In the genomic region with DNA sequence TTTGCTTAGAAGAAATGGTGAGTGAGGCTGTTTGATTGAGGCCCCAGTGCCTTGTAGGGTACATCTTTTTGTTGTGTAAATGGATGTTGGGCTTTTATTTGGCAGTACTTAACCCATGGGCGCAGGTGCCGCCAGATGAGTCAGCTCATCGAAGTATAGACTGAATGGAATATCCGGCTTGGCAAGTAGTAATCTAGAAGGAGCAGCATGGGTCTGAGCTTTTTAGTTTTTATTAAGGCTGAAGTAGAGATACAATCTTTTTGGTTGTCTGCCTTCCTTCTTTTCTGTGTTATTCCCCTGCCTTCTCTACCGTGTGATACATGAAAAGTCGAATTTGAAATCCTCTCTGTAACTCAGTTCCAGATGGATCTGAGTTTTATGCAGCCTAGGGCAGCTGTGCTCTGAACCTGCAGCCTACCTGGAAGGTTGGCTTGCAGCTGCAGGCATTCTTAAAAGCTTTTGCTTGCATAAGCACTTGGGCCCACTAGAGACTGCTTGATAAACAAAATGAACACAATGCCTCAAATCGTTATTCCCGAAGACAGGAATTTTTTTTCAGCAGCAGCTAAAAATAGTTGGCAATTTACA, we compare ENCODE assay signal across 10 cellular contexts.
DNase-seq lines count a peak whose midpoint lies in the region; ATAC-seq, FAIRE-seq and TF ChIP-seq lines count a peak whose summit lies in the region.
"Had no signal": no experiment of that assay in that cellular context is flagged by ENCODE, and none has a peak within 500 bp of the region (broad histone marks: within the 10 kb centered on the region; RNA-seq: fewer than 3 reads in every experiment).

No MANE protein-coding gene starts in this region.

- H3K36me3 Mint-ChIP-seq in HFFc6 (ENCODE audit: low read depth), result peaks cover 19% of the 10 kb centered on the region; the same call in 1 of the 2 replicates

- no peak overlapping the region; a peak in 1 of 7 replicates for H3K9ac ChIP-seq in H1 (replicated peaks in 1 of 4; ENCODE audit: extremely low read depth in 1 of 4, low read depth in 3 of 4, low read length in 3 of 4)
- no peak overlapping the region for H3K9ac ChIP-seq in trophoblast cell (ENCODE audit: low read length)

- H4K91ac ChIP-seq in H1 (replicated peaks; ENCODE audit: insufficient read length, low read length), result no peak overlapping the region
- H4K91ac ChIP-seq in trophoblast cell (ENCODE audit: low read depth, low read length), result no peak overlapping the region

- H3K27ac ChIP-seq in H1 (ENCODE audit: low read depth, low read length) (peak overlapping the region; percentile 74), trophoblast cell (ENCODE audit: low read depth, low read length) (no peak overlapping the region)

- H2BK15ac ChIP-seq in H1 (ENCODE audit: low read length), result no peak overlapping the region

- TF ChIP-seq CTCF in H1 (IDR thresholded peaks at IDR 0.05; ENCODE audit: control extremely low read depth in 1 of 3, insufficient read depth in 1 of 3, low read depth in 1 of 3, low read length in 3 of 3), result no peak
- no peak for TF ChIP-seq CTCF in HFFc6 (IDR thresholded peaks at IDR 0.05)

- H2BK20ac ChIP-seq in H1 (ENCODE audit: low read length), result 0 out of 2 replicates have a peak overlapping the region, but pooled peaks have one; percentile 49

- no peak overlapping the region for H3K14ac ChIP-seq in H1 (ENCODE audit: insufficient read length)
- no peak overlapping the region for H3K14ac ChIP-seq in trophoblast cell (ENCODE audit: low read length)

- H3K4ac ChIP-seq in H1 (replicated peaks; ENCODE audit: insufficient read length, low read depth, low read length) (no peak overlapping the region), trophoblast cell (ENCODE audit: low read depth, low read length) (no peak overlapping the region)

- peaks cover 0 to 19% (median 7%) of the 10 kb centered on the region in 4 experiments; a peak in 4 of 7 replicates for H3K4me1 ChIP-seq in H1 (replicated peaks in 1 of 4; ENCODE audit: control insufficient read depth in 3 of 4, insufficient read depth in 4 of 4, low read length in 3 of 4)
- peaks cover 2 to 4% of the 10 kb centered on the region in 2 experiments for H3K4me1 ChIP-seq in trophoblast cell (ENCODE audit: control insufficient read depth in 1 of 2, insufficient read depth in 2 of 2, low read length in 2 of 2)

- H3K36me3 ChIP-seq in H1 (ENCODE audit: control insufficient read depth in 2 of 4, insufficient read depth in 4 of 4, low read length in 3 of 4) (no peaks in the 10 kb centered on the region), trophoblast cell (ENCODE audit: control insufficient read depth in 1 of 2, insufficient read depth in 2 of 2, low read length in 2 of 2) (peaks cover 0 to 3% of the 10 kb centered on the region in 2 experiments)

- FAIRE-seq in H1 (lab: Jason Lieb, UNC), result peak; percentile 90

- peak overlapping the region; percentile 63 to 70 for H3K4me2 ChIP-seq in H1 (ENCODE audit: insufficient read depth in 1 of 2, low read depth in 2 of 2, low read length in 2 of 2)
- H3K4me2 ChIP-seq in trophoblast cell (ENCODE audit: low read length), result peak overlapping the region; percentile 8

- peaks cover 12% of the 10 kb centered on the region; the same call in 1 of the 2 replicates for H3K4me1 Mint-ChIP-seq in HFFc6 (ENCODE audit: low read depth)

- no peak for TF ChIP-seq POLR2A in H1 (IDR thresholded peaks at IDR 0.05; ENCODE audit: control extremely low read depth in 1 of 2, low read depth in 2 of 2, low read length in 2 of 2)

- H2BK12ac ChIP-seq in H1 (ENCODE audit: low read depth, low read length), result 0 out of 2 replicates have a peak overlapping the region, but pooled peaks have one; percentile 64
- H2BK12ac ChIP-seq in trophoblast cell (ENCODE audit: low read length), result no peak overlapping the region

- H3K4me3 ChIP-seq in H1 (ENCODE audit: extremely low read depth in 1 of 4, insufficient read depth in 2 of 4, low read depth in 3 of 4, low read length in 4 of 4), result peak overlapping the region in 1 of 4 experiments; percentile 47; a peak in 4 of 8 replicates
- no peak overlapping the region for H3K4me3 ChIP-seq in trophoblast cell (ENCODE audit: low read depth, low read length)

- CTCF ChIA-PET in H1 (lab: Charles Lee; ENCODE audit: partially characterized antibody), result interaction anchor here (2.1 kb wide), 1 partner anchor 108 kb away, joined by 10 read pairs; no protein-coding TSS in a partner anchor

- peak overlapping the region; percentile 55; the same call in 1 of the 2 replicates for H3K18ac ChIP-seq in H1 (ENCODE audit: extremely low read depth, low read length)
- no peak overlapping the region for H3K18ac ChIP-seq in trophoblast cell (ENCODE audit: low read length)

- peak overlapping the region; percentile 96 for H2BK5ac ChIP-seq in H1 (ENCODE audit: low read depth, low read length)
- no peak overlapping the region for H2BK5ac ChIP-seq in trophoblast cell (ENCODE audit: low read depth, low read length, poor library complexity)

- no peaks in the 10 kb centered on the region for H3K27me3 Mint-ChIP-seq in HFFc6 (ENCODE audit: insufficient read depth)

- H3K23me2 ChIP-seq in H1 (ENCODE audit: low read depth, low read length), result no peaks in the 10 kb centered on the region; the same call in 1 of the 2 replicates

- H2BK120ac ChIP-seq in H1 (replicated peaks; ENCODE audit: low read depth, low read length) (no peak overlapping the region), trophoblast cell (ENCODE audit: insufficient read depth, low read length, poor library complexity) (no peak overlapping the region)

- H3K23ac ChIP-seq in H1 (ENCODE audit: insufficient read length), result no peak overlapping the region
- H3K23ac ChIP-seq in trophoblast cell (ENCODE audit: low read length), result no peak overlapping the region

- TF ChIP-seq RAD21 in H1 (IDR thresholded peaks at IDR 0.05 in 1 of 2, conservative IDR thresholded peaks at IDR 0.05 in 1 of 2; ENCODE audit: low read depth in 2 of 2, low read length in 2 of 2), result no peak

- H3K9me3 ChIP-seq in H1 (ENCODE audit: insufficient read depth in 2 of 2, low read depth in 1 of 2, low read length in 1 of 2), result no peaks in the 10 kb centered on the region
- no peaks in the 10 kb centered on the region for H3K9me3 ChIP-seq in trophoblast cell (ENCODE audit: insufficient read depth, low read depth, low read length)

- no peaks in the 10 kb centered on the region for H3K79me1 ChIP-seq in H1 (ENCODE audit: low read depth, low read length)
- no peaks in the 10 kb centered on the region for H3K79me1 ChIP-seq in trophoblast cell (ENCODE audit: low read length)

- H3K79me2 ChIP-seq in H1 (ENCODE audit: control insufficient read depth in 1 of 2, insufficient read depth in 2 of 2, low read length in 2 of 2) (peaks cover 0 to 15% of the 10 kb centered on the region in 2 experiments; a peak in 2 of 4 replicates), trophoblast cell (ENCODE audit: control insufficient read depth, insufficient read depth, low read length, poor library complexity) (no peaks in the 10 kb centered on the region)

- no peak overlapping the region for H3K56ac ChIP-seq in H1 (replicated peaks; ENCODE audit: insufficient read length, low read depth, low read length)

- no peak overlapping the region for H3K4me3 Mint-ChIP-seq in HFFc6

- no peak overlapping the region for H2AFZ ChIP-seq in H1 (ENCODE audit: low read length)
- H2AFZ ChIP-seq in trophoblast cell (ENCODE audit: insufficient read depth, low read length, poor library complexity), result no peak overlapping the region

- no peak overlapping the region for H4K12ac ChIP-seq in trophoblast cell (ENCODE audit: low read depth, low read length)

- H4K20me1 ChIP-seq in H1 (replicated peaks in 1 of 2; ENCODE audit: control insufficient read depth in 1 of 2, insufficient read depth in 2 of 2, low read length in 2 of 2), result no peaks in the 10 kb centered on the region

- DNase-seq in HT-29 (ENCODE audit: low spot score), result peak; percentile 76
- DNase-seq in NCI-H2196 (lab: John Stamatoyannopoulos, UW; ENCODE audit: unreplicated experiment), result peak; percentile 63
- DNase-seq in H1 (ENCODE audit: low read depth in 1 of 2, low spot score in 2 of 2), result peak in 1 of 2 experiments; percentile 74
- DNase-seq in trophoblast cell, result peak in 1 of 2 donors; percentile 27
- no peak for DNase-seq in SW 1271 (lab: John Stamatoyannopoulos, UW)
- DNase-seq in HFFc6, result no peak
- no peak for DNase-seq in ecto neural progenitor cell (ENCODE audit: low spot score)
- DNase-seq: aorta, IMR-90 had no signal

- 3% methylated on average over 8 of the region's 8 CpGs; no CpG with 5 or more reads in 1 of the 2 experiments for WGBS in H1 (ENCODE audit: extremely low coverage in 1 of 2, insufficient coverage in 1 of 2, insufficient read length in 1 of 2, insufficient replicate concordance in 2 of 2, low coverage in 1 of 2, low lambda C conversion rate in 2 of 2, missing lambda C conversion rate in 1 of 2), 2 experiments
- WGBS in trophoblast cell (ENCODE audit: extremely low coverage, insufficient coverage, insufficient read length), result no CpG with 5 or more reads among the region's 8 CpGs

- H3K27me3 ChIP-seq in H1 (replicated peaks in 1 of 4; ENCODE audit: control insufficient read depth in 3 of 4, extremely low read depth in 1 of 4, insufficient read depth in 3 of 4, low read length in 3 of 4) (no peaks in the 10 kb centered on the region), trophoblast cell (ENCODE audit: insufficient read depth, low read length) (no peaks in the 10 kb centered on the region)

- H3K27ac Mint-ChIP-seq in HFFc6, result no peak overlapping the region; the same call in 1 of the 2 replicates

- H4K8ac ChIP-seq in H1 (ENCODE audit: extremely low read depth, insufficient read depth, low read length) (no peak overlapping the region), trophoblast cell (ENCODE audit: low read depth, low read length) (no peak overlapping the region)

- ATAC-seq in GM19452 (IDR thresholded peaks at IDR 0.05; ENCODE audit: unreplicated experiment), result no peak

- H4K5ac ChIP-seq in H1 (ENCODE audit: insufficient read length, low read depth, low read length), result peak overlapping the region; percentile 27

- POLR2A ChIA-PET in H1 (lab: Charles Lee; ENCODE audit: partially characterized antibody), result interaction anchor here (0.7 to 1.8 kb wide), 16 partner anchors 8 to 279 kb away, joined by 3 to 6 read pairs (median 4); no protein-coding TSS in a partner anchor

- no peaks in the 10 kb centered on the region for H3K9me3 Mint-ChIP-seq in HFFc6

- H2AK5ac ChIP-seq in H1 (ENCODE audit: low read depth, low read length) (no peak overlapping the region), trophoblast cell (ENCODE audit: low read length) (no peak overlapping the region)

- peak in 1 of 2 experiments; percentile 44; a peak in 1 of 3 replicates for TF ChIP-seq EP300 in H1 (IDR thresholded peaks at IDR 0.05; ENCODE audit: borderline replicate concordance in 1 of 2, low read depth in 2 of 2, low read length in 2 of 2)

TF ChIP-seq in H1, 55 proteins besides CTCF, POLR2A, EP300 and RAD21 (continues in another document):
- no peak for TF ChIP-seq SAP30 (IDR thresholded peaks at IDR 0.05; ENCODE audit: insufficient read depth, insufficient replicate concordance, low read length)
- no peak for TF ChIP-seq KDM4A (IDR thresholded peaks at IDR 0.05; ENCODE audit: low read depth, low read length, severe bottlenecking)
- peak; percentile 50; the same call in 1 of the 2 replicates for TF ChIP-seq CEBPB (IDR thresholded peaks at IDR 0.05; ENCODE audit: low read depth, low read length)
- TF ChIP-seq POU5F1 (IDR thresholded peaks at IDR 0.05; ENCODE audit: low read depth, low read length), result no peak
- TF ChIP-seq CHD1 (IDR thresholded peaks at IDR 0.05; ENCODE audit: low read depth, low read length), result no peak

Comparison
In these comparisons a context has a peak if more than half of its experiments do, and no peak if none do; other contexts are left out.
1. DNase-seq: peak in HT-29 (single experiment) and NCI-H2196 (single experiment); none in SW 1271 (0 of 2), HFFc6 (single experiment) and ecto neural progenitor cell (single experiment).